Comparison of ENCODE assay signal across 17 cellular contexts in genomic region chr2:232238108-232238507, GRCh38.
DNase-seq lines count a peak whose midpoint lies in the region; ATAC-seq and TF ChIP-seq lines count a peak whose summit lies in the region.
"Had no signal": no experiment of that assay in that cellular context is flagged by ENCODE, and none has a peak within 500 bp of the region (broad histone marks: within the 10 kb centered on the region; RNA-seq: fewer than 3 reads in every experiment).

No MANE protein-coding gene starts in this region.

- no peaks in the 10 kb centered on the region; the same call in 1 of the 2 replicates for H3F3A ChIP-seq in Loucy (ENCODE audit: low read depth)

- H3K79me2 ChIP-seq in Loucy (ENCODE audit: insufficient read depth, low read length): no peaks in the 10 kb centered on the region

- no peak overlapping the region for H3K27ac ChIP-seq in brain microvascular endothelial cell

- H3K9ac ChIP-seq in Loucy (ENCODE audit: low read depth, low read length, poor library complexity, severe bottlenecking): no peak overlapping the region
- H3K9ac ChIP-seq: SK-N-SH had no signal

- H3K36me3 Mint-ChIP-seq in activated CD4-positive, alpha-beta T cell treated with anti-CD3 and anti-CD28 coated beads, Interleukin-2, amount 10 ng/mL, durations not matched to agents 7 days and 5 days (ENCODE audit: low read depth): peaks cover 10% of the 10 kb centered on the region
- H3K36me3 Mint-ChIP-seq in naive thymus-derived CD8-positive, alpha-beta T cell: peaks cover 0 to 32% (median 14%) of the 10 kb centered on the region in 3 donors

- in situ Hi-C loops in brain microvascular endothelial cell (cut with HindIII; ENCODE audit: low pct_ligation_motif_present, low sequenced_read_pairs): no loop called here
- in situ Hi-C loops in G401 (cut with HindIII; ENCODE audit: low sequenced_read_pairs): no loop called here

- TF ChIP-seq CTCF in Loucy (conservative IDR thresholded peaks at IDR 0.05; ENCODE audit: low read length) (no peak), brain microvascular endothelial cell (IDR thresholded peaks at IDR 0.05; ENCODE audit: low read depth, low read length, missing control alignments) (no peak)

- H4K20me1 ChIP-seq in Loucy (ENCODE audit: insufficient read depth, low read length, poor library complexity, severe bottlenecking): no peaks in the 10 kb centered on the region

- H3K4me1 Mint-ChIP-seq in activated CD4-positive, alpha-beta T cell treated with anti-CD3 and anti-CD28 coated beads, Interleukin-2, amount 10 ng/mL, durations not matched to agents 7 days and 5 days: peaks cover 25% of the 10 kb centered on the region
- peaks cover 12 to 39% (median 19%) of the 10 kb centered on the region in 4 donors for H3K4me1 Mint-ChIP-seq in naive thymus-derived CD8-positive, alpha-beta T cell

- no peaks in the 10 kb centered on the region for H3K9me2 ChIP-seq in Loucy (replicated peaks; ENCODE audit: low read depth, low read length)
- H3K9me2 ChIP-seq: SK-N-SH had no signal

- no peak for DNase-seq in activated CD4-positive, alpha-beta T cell treated with anti-CD3 and anti-CD28 coated beads, Interleukin-2, amount 10 ng/mL, durations not matched to agents 7 days and 5 days
- no peak for DNase-seq in activated CD4-positive, alpha-beta T cell treated with anti-CD3 and anti-CD28 coated beads, Interleukin-2, amount 50 U/mL, for 1 hour
- peak; percentile 76 for DNase-seq in brain microvascular endothelial cell
- DNase-seq in naive thymus-derived CD8-positive, alpha-beta T cell: no peak
- no peak for DNase-seq in germinal center (ENCODE audit: low spot score)
- no peak for DNase-seq in activated gamma-delta T cell treated with Interleukin-2 at 50 U/mL for 16 hours
- DNase-seq in G401 (ENCODE audit: low spot score): no peak
- DNase-seq: ACHN; caudate nucleus; CD4-positive, alpha-beta memory T cell; endodermal cell; NCI-H2029; NCI-H69; posterior cingulate gyrus; SK-N-SH had no signal

- no peak for ATAC-seq in naive thymus-derived CD8-positive, alpha-beta T cell

- H3K27ac Mint-ChIP-seq in activated CD4-positive, alpha-beta T cell treated with anti-CD3 and anti-CD28 coated beads, Interleukin-2, amount 10 ng/mL, durations not matched to agents 7 days and 5 days: peak overlapping the region; percentile 66
- H3K27ac Mint-ChIP-seq in naive thymus-derived CD8-positive, alpha-beta T cell: peak overlapping the region in 6 of 10 donors; percentile 17 to 83 (median 64)
- H3K27ac Mint-ChIP-seq: endodermal cell had no signal

- H3K4me1 ChIP-seq in Loucy (ENCODE audit: insufficient read depth, low read length, poor library complexity, severe bottlenecking): peaks cover 59% of the 10 kb centered on the region

- H3K4me3 ChIP-seq in Loucy (ENCODE audit: low read length, poor library complexity, severe bottlenecking) (no peak overlapping the region), brain microvascular endothelial cell (ENCODE audit: low read depth, low read length) (no peak overlapping the region)
- H3K4me3 ChIP-seq: smooth muscle cell had no signal

- POLR2A ChIA-PET in activated CD4-positive, alpha-beta T cell treated with anti-CD3 and anti-CD28 coated beads, Interleukin-2, amount 10 ng/mL, durations not matched to agents 7 days and 5 days (lab: Charles Lee): no interaction called here
- POLR2A ChIA-PET in naive thymus-derived CD8-positive, alpha-beta T cell (lab: Charles Lee): no interaction called here

- H3K9me3 ChIP-seq in Loucy (ENCODE audit: insufficient read depth, low read depth, low read length): no peaks in the 10 kb centered on the region
- H3K9me3 ChIP-seq: SK-N-SH had no signal

- H3K9me3 Mint-ChIP-seq in activated CD4-positive, alpha-beta T cell treated with anti-CD3 and anti-CD28 coated beads, Interleukin-2, amount 10 ng/mL, durations not matched to agents 7 days and 5 days: no peaks in the 10 kb centered on the region
- no peaks in the 10 kb centered on the region for H3K9me3 Mint-ChIP-seq in naive thymus-derived CD8-positive, alpha-beta T cell
- H3K9me3 Mint-ChIP-seq: CD4-positive, alpha-beta memory T cell; endodermal cell had no signal

- H3K36me3 ChIP-seq in Loucy (ENCODE audit: insufficient read depth, low read length): no peaks in the 10 kb centered on the region; the same call in 1 of the 2 replicates
- H3K36me3 ChIP-seq in brain microvascular endothelial cell (replicated peaks): no peaks in the 10 kb centered on the region

- no peaks in the 10 kb centered on the region for H3K27me3 Mint-ChIP-seq in activated CD4-positive, alpha-beta T cell treated with anti-CD3 and anti-CD28 coated beads, Interleukin-2, amount 10 ng/mL, durations not matched to agents 7 days and 5 days
- no peaks in the 10 kb centered on the region for H3K27me3 Mint-ChIP-seq in naive thymus-derived CD8-positive, alpha-beta T cell
- H3K27me3 Mint-ChIP-seq: CD4-positive, alpha-beta memory T cell had no signal

- H3K4me2 ChIP-seq in Loucy (ENCODE audit: low read depth, low read length, poor library complexity, severe bottlenecking): peak overlapping the region; percentile 46
- H3K4me2 ChIP-seq: SK-N-SH, smooth muscle cell had no signal

- H2AFZ ChIP-seq in Loucy (ENCODE audit: low read length): no peak overlapping the region

- CTCF ChIA-PET in activated CD4-positive, alpha-beta T cell treated with anti-CD3 and anti-CD28 coated beads, Interleukin-2, amount 10 ng/mL, durations not matched to agents 7 days and 5 days (lab: Charles Lee): no interaction called here

- H3K27me3 ChIP-seq in Loucy (ENCODE audit: insufficient read depth, low read length, poor library complexity, severe bottlenecking) (no peaks in the 10 kb centered on the region), brain microvascular endothelial cell (replicated peaks) (no peaks in the 10 kb centered on the region)

- H3K4me3 Mint-ChIP-seq in activated CD4-positive, alpha-beta T cell treated with anti-CD3 and anti-CD28 coated beads, Interleukin-2, amount 10 ng/mL, durations not matched to agents 7 days and 5 days: no peak overlapping the region
- H3K4me3 Mint-ChIP-seq in naive thymus-derived CD8-positive, alpha-beta T cell: peak overlapping the region in 1 of 10 donors; percentile 61
- H3K4me3 Mint-ChIP-seq: CD4-positive, alpha-beta memory T cell; endodermal cell had no signal
